Comparison of ENCODE assay signal across 1 cellular context in the genomic region with DNA sequence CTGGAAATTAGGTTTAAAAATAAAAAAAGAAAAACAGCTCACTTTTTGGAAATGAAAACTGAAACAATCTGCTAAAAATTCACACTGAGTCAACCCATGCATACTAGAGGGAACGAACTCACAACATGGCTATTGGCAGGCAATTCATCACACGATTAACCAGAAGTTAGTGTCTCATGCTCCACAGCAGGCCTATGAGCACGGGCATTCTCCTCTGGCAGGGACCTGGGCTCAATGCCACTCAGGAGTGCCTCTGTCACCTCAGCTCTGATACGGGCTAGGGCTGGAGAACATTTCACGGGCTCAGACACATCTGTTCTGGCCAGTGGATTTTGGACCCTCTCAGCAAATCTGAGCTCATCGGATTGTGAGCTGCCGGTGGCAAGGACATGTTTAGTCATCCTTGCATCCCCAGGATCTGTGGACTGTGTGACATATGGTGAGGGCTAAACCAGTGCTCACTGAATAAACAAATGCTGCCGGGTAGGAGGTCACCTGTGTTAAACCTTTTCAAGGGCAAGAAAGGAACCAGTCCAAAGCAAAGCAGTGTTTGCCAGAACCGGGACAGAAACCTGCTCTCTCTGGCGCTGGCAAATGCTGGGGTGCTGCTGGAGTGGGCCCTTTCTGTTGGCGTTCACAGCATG.
TF ChIP-seq lines count a peak whose summit lies in the region.

No MANE protein-coding gene starts in this region.

TF ChIP-seq in HepG2, 621 proteins besides CTCF, POLR2A, EP300 and RAD21 (continued from another document and continues in another):
- TF ChIP-seq, protein P1, sequence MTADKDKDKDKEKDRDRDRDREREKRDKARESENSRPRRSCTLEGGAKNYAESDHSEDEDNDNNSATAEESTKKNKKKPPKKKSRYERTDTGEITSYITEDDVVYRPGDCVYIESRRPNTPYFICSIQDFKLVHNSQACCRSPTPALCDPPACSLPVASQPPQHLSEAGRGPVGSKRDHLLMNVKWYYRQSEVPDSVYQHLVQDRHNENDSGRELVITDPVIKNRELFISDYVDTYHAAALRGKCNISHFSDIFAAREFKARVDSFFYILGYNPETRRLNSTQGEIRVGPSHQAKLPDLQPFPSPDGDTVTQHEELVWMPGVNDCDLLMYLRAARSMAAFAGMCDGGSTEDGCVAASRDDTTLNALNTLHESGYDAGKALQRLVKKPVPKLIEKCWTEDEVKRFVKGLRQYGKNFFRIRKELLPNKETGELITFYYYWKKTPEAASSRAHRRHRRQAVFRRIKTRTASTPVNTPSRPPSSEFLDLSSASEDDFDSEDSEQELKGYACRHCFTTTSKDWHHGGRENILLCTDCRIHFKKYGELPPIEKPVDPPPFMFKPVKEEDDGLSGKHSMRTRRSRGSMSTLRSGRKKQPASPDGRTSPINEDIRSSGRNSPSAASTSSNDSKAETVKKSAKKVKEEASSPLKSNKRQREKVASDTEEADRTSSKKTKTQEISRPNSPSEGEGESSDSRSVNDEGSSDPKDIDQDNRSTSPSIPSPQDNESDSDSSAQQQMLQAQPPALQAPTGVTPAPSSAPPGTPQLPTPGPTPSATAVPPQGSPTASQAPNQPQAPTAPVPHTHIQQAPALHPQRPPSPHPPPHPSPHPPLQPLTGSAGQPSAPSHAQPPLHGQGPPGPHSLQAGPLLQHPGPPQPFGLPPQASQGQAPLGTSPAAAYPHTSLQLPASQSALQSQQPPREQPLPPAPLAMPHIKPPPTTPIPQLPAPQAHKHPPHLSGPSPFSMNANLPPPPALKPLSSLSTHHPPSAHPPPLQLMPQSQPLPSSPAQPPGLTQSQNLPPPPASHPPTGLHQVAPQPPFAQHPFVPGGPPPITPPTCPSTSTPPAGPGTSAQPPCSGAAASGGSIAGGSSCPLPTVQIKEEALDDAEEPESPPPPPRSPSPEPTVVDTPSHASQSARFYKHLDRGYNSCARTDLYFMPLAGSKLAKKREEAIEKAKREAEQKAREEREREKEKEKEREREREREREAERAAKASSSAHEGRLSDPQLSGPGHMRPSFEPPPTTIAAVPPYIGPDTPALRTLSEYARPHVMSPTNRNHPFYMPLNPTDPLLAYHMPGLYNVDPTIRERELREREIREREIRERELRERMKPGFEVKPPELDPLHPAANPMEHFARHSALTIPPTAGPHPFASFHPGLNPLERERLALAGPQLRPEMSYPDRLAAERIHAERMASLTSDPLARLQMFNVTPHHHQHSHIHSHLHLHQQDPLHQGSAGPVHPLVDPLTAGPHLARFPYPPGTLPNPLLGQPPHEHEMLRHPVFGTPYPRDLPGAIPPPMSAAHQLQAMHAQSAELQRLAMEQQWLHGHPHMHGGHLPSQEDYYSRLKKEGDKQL (CRISPR knock-in tag; IDR thresholded peaks at IDR 0.05; ENCODE audit: low read depth), result no peak
- TF ChIP-seq NFKBIZ (CRISPR knock-in tag; IDR thresholded peaks at IDR 0.05), result 0 out of 2 replicates have a peak, but pooled peaks have one; percentile 48
- peak; percentile 47; the same call in 1 of the 2 replicates for TF ChIP-seq FOXK1 (CRISPR knock-in tag; IDR thresholded peaks at IDR 0.05; ENCODE audit: borderline replicate concordance, low read depth)
- no peak for TF ChIP-seq HCFC1 (IDR thresholded peaks at IDR 0.05; ENCODE audit: low read depth, low read length)
- no peak for TF ChIP-seq NAIF1 (CRISPR knock-in tag; IDR thresholded peaks at IDR 0.05; ENCODE audit: borderline replicate concordance)
- TF ChIP-seq ZNF629 (CRISPR knock-in tag; conservative IDR thresholded peaks at IDR 0.05), result no peak
- TF ChIP-seq ZNF101 (CRISPR knock-in tag; IDR thresholded peaks at IDR 0.05; ENCODE audit: borderline replicate concordance, low read depth), result no peak
- TF ChIP-seq, protein P2, sequence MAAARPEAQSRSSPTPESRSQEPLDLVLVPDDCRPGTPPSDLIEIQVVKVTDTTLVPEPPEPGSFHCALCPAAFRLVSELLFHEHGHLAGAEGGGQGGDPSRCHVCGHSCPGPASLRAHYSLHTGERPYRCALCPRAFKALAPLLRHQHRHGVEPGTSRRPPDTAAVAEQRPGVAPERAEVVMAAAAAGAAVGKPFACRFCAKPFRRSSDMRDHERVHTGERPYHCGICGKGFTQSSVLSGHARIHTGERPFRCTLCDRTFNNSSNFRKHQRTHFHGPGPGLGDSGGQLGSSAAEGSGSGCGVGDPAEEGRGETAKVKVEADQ (CRISPR knock-in tag; IDR thresholded peaks at IDR 0.05; ENCODE audit: borderline replicate concordance), result no peak
- TF ChIP-seq ZNF674 (CRISPR knock-in tag; IDR thresholded peaks at IDR 0.05; ENCODE audit: low read depth), result no peak
- TF ChIP-seq U2AF1 (optimal IDR thresholded peaks at IDR 0.05; ENCODE audit: low read depth, low read length), result no peak
- TF ChIP-seq ZNF333 (CRISPR knock-in tag; IDR thresholded peaks at IDR 0.05; ENCODE audit: borderline replicate concordance), result no peak
- no peak for TF ChIP-seq TSC22D2 (CRISPR knock-in tag; IDR thresholded peaks at IDR 0.05; ENCODE audit: borderline replicate concordance)
- peak; percentile 27; the same call in 1 of the 2 replicates for TF ChIP-seq THAP11 (CRISPR knock-in tag; IDR thresholded peaks at IDR 0.05)
- TF ChIP-seq ONECUT2 (CRISPR knock-in tag; IDR thresholded peaks at IDR 0.05), result 0 out of 2 replicates have a peak, but pooled peaks have one; percentile 18
- TF ChIP-seq, protein P3, sequence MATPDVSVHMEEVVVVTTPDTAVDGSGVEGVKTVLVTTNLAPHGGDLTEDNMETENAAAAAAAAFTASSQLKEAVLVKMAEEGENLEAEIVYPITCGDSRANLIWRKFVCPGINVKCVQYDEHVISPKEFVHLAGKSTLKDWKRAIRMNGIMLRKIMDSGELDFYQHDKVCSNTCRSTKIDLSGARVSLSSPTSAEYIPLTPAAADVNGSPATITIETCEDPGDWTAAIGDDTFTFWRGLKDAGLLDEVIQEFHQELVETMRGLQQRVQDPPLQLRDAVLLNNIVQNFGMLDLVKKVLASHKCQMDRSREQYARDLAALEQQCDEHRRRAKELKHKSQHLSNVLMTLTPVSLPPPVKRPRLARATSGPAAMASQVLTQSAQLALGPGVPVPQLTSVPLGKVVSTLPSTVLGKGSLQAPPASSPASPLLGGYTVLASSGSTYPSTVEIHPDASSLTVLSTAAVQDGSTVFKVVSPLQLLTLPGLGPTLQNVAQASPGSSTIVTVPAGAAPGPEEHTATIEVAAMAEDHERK (CRISPR knock-in tag; IDR thresholded peaks at IDR 0.05; ENCODE audit: low read depth), result no peak
- TF ChIP-seq ZSCAN29 (CRISPR knock-in tag; conservative IDR thresholded peaks at IDR 0.05), result no peak
- TF ChIP-seq ZNF782 (CRISPR knock-in tag; IDR thresholded peaks at IDR 0.05; ENCODE audit: borderline replicate concordance), result no peak; the same call in 1 of the 2 replicates
- peak; percentile 56; the same call in 1 of the 2 replicates for TF ChIP-seq ETV5 (CRISPR knock-in tag; IDR thresholded peaks at IDR 0.05; ENCODE audit: borderline replicate concordance)
- TF ChIP-seq ZNF510 (CRISPR knock-in tag; IDR thresholded peaks at IDR 0.05; ENCODE audit: low read depth), result no peak
- peak; percentile 57; the same call in 1 of the 2 replicates for TF ChIP-seq ZNF205 (CRISPR knock-in tag; IDR thresholded peaks at IDR 0.05)
- no peak for TF ChIP-seq MTF2 (CRISPR knock-in tag; IDR thresholded peaks at IDR 0.05; ENCODE audit: borderline replicate concordance)
- TF ChIP-seq, protein P4, sequence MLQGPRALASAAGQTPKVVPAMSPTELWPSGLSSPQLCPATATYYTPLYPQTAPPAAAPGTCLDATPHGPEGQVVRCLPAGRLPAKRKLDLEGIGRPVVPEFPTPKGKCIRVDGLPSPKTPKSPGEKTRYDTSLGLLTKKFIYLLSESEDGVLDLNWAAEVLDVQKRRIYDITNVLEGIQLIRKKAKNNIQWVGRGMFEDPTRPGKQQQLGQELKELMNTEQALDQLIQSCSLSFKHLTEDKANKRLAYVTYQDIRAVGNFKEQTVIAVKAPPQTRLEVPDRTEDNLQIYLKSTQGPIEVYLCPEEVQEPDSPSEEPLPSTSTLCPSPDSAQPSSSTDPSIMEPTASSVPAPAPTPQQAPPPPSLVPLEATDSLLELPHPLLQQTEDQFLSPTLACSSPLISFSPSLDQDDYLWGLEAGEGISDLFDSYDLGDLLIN (CRISPR knock-in tag; IDR thresholded peaks at IDR 0.05; ENCODE audit: borderline replicate concordance), result no peak
- TF ChIP-seq ZNF572 (CRISPR knock-in tag; IDR thresholded peaks at IDR 0.05), result no peak
- TF ChIP-seq, protein P5, sequence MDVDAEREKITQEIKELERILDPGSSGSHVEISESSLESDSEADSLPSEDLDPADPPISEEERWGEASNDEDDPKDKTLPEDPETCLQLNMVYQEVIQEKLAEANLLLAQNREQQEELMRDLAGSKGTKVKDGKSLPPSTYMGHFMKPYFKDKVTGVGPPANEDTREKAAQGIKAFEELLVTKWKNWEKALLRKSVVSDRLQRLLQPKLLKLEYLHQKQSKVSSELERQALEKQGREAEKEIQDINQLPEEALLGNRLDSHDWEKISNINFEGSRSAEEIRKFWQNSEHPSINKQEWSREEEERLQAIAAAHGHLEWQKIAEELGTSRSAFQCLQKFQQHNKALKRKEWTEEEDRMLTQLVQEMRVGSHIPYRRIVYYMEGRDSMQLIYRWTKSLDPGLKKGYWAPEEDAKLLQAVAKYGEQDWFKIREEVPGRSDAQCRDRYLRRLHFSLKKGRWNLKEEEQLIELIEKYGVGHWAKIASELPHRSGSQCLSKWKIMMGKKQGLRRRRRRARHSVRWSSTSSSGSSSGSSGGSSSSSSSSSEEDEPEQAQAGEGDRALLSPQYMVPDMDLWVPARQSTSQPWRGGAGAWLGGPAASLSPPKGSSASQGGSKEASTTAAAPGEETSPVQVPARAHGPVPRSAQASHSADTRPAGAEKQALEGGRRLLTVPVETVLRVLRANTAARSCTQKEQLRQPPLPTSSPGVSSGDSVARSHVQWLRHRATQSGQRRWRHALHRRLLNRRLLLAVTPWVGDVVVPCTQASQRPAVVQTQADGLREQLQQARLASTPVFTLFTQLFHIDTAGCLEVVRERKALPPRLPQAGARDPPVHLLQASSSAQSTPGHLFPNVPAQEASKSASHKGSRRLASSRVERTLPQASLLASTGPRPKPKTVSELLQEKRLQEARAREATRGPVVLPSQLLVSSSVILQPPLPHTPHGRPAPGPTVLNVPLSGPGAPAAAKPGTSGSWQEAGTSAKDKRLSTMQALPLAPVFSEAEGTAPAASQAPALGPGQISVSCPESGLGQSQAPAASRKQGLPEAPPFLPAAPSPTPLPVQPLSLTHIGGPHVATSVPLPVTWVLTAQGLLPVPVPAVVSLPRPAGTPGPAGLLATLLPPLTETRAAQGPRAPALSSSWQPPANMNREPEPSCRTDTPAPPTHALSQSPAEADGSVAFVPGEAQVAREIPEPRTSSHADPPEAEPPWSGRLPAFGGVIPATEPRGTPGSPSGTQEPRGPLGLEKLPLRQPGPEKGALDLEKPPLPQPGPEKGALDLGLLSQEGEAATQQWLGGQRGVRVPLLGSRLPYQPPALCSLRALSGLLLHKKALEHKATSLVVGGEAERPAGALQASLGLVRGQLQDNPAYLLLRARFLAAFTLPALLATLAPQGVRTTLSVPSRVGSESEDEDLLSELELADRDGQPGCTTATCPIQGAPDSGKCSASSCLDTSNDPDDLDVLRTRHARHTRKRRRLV (CRISPR knock-in tag; IDR thresholded peaks at IDR 0.05), result no peak
- TF ChIP-seq ZEB1 (IDR thresholded peaks at IDR 0.05; ENCODE audit: insufficient replicate concordance, low read depth), result peak; percentile 7
- no peak for TF ChIP-seq SMARCC2 (IDR thresholded peaks at IDR 0.05)
- TF ChIP-seq ZMYM3 (CRISPR knock-in tag; IDR thresholded peaks at IDR 0.05), result peak; percentile 57; the same call in 1 of the 2 replicates
- no peak for TF ChIP-seq ZNF230 (CRISPR knock-in tag; IDR thresholded peaks at IDR 0.05)
- no peak for TF ChIP-seq CAMTA2 (CRISPR knock-in tag; IDR thresholded peaks at IDR 0.05; ENCODE audit: borderline replicate concordance)
- TF ChIP-seq RXRB (CRISPR knock-in tag; IDR thresholded peaks at IDR 0.05; ENCODE audit: borderline replicate concordance), result peak; percentile 70; the same call in 1 of the 2 replicates
- TF ChIP-seq, protein P6, sequence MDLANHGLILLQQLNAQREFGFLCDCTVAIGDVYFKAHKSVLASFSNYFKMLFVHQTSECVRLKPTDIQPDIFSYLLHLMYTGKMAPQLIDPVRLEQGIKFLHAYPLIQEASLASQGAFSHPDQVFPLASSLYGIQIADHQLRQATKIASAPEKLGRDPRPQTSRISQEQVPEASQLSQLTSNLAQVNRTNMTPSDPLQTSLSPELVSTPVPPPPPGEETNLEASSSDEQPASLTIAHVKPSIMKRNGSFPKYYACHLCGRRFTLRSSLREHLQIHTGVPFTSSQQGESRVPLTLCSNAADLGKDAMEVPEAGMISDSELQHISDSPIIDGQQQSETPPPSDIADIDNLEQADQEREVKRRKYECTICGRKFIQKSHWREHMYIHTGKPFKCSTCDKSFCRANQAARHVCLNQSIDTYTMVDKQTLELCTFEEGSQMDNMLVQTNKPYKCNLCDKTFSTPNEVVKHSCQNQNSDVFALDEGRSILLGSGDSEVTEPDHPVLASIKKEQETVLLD (CRISPR knock-in tag; IDR thresholded peaks at IDR 0.05; ENCODE audit: low read depth), result no peak
- TF ChIP-seq, protein P7, sequence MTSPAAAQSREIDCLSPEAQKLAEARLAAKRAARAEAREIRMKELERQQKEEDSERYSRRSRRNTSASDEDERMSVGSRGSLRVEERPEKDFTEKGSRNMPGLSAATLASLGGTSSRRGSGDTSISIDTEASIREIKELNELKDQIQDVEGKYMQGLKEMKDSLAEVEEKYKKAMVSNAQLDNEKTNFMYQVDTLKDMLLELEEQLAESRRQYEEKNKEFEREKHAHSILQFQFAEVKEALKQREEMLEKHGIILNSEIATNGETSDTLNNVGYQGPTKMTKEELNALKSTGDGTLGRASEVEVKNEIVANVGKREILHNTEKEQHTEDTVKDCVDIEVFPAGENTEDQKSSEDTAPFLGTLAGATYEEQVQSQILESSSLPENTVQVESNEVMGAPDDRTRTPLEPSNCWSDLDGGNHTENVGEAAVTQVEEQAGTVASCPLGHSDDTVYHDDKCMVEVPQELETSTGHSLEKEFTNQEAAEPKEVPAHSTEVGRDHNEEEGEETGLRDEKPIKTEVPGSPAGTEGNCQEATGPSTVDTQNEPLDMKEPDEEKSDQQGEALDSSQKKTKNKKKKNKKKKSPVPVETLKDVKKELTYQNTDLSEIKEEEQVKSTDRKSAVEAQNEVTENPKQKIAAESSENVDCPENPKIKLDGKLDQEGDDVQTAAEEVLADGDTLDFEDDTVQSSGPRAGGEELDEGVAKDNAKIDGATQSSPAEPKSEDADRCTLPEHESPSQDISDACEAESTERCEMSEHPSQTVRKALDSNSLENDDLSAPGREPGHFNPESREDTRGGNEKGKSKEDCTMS (CRISPR knock-in tag; conservative IDR thresholded peaks at IDR 0.05), result no peak
- TF ChIP-seq ZNF557 (CRISPR knock-in tag; IDR thresholded peaks at IDR 0.05), result no peak
- TF ChIP-seq, protein P8, sequence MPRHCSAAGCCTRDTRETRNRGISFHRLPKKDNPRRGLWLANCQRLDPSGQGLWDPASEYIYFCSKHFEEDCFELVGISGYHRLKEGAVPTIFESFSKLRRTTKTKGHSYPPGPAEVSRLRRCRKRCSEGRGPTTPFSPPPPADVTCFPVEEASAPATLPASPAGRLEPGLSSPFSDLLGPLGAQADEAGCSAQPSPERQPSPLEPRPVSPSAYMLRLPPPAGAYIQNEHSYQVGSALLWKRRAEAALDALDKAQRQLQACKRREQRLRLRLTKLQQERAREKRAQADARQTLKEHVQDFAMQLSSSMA (CRISPR knock-in tag; IDR thresholded peaks at IDR 0.05), result 0 out of 2 replicates have a peak, but pooled peaks have one; percentile 39
- no peak for TF ChIP-seq FOXP1 (IDR thresholded peaks at IDR 0.05)
- TF ChIP-seq FOXP1 (CRISPR knock-in tag; IDR thresholded peaks at IDR 0.05), result peak; percentile 70
- no peak for TF ChIP-seq NFYC (CRISPR knock-in tag; IDR thresholded peaks at IDR 0.05)
- TF ChIP-seq HNF4G (IDR thresholded peaks at IDR 0.05; ENCODE audit: borderline replicate concordance, low read depth, low read length), result no peak
- peak; percentile 82 for TF ChIP-seq HNF4G (CRISPR knock-in tag; IDR thresholded peaks at IDR 0.05; ENCODE audit: borderline replicate concordance, low read depth)
- TF ChIP-seq FOXO1 (CRISPR knock-in tag; IDR thresholded peaks at IDR 0.05), result peak; percentile 46; the same call in 1 of the 2 replicates
- TF ChIP-seq CHCHD3 (CRISPR knock-in tag; IDR thresholded peaks at IDR 0.05), result no peak
